Comparison of ENCODE assay signal across 9 cellular contexts in the genomic region with DNA sequence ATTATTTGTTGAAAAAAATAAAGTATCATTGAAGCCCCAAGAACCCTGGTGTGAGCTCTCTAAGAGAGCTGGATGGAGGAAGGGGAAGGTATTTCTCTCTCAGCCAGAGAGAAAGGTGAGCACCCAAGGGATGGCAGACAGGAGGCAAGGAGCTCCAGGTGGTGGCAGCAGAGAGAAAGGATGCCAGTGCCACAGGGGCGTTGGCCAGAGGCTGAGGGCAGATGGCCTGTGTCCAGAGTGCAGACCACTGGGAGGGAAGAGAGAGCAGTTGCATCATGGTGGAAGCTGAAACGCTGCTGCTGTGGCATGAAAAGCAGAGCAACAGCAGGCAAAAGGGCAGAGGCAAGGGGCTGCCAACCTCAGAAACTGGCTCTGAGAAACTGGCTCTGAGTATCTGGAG. TPM values are rescaled to one million over a fixed set of nuclear protein-coding genes. Genes with fewer than 3 reads are reported as not detected.
DNase-seq lines count a peak whose midpoint lies in the region; ATAC-seq and TF ChIP-seq lines count a peak whose summit lies in the region.
"Had no signal": no experiment of that assay in that cellular context is flagged by ENCODE, and none has a peak within 500 bp of the region (broad histone marks: within the 10 kb centered on the region; RNA-seq: fewer than 3 reads in every experiment).

No MANE protein-coding gene starts in this region.

- no peaks in the 10 kb centered on the region for H3K27me3 ChIP-seq in MM.1S (replicated peaks; ENCODE audit: insufficient read depth, low read length)

- H3K9me3 ChIP-seq in MM.1S (replicated peaks; ENCODE audit: insufficient read depth, low read length) = no peaks in the 10 kb centered on the region
- H3K9me3 ChIP-seq: BLaER1 treated with 17β-estradiol and CSF1 and Interleukin-3, amounts not matched to agents 10 nM and 100 nM had no signal

- ATAC-seq in GM21526 (IDR thresholded peaks at IDR 0.05; ENCODE audit: low FRiP score, unreplicated experiment) (no peak), HG03378 (IDR thresholded peaks at IDR 0.05; ENCODE audit: unreplicated experiment) (no peak)

- H3K4me2 ChIP-seq in MM.1S (ENCODE audit: low read depth, low read length) = no peak overlapping the region
- H3K4me2 ChIP-seq: BLaER1 treated with 17β-estradiol and CSF1 and Interleukin-3, amounts not matched to agents 10 nM and 100 nM had no signal

- no peak overlapping the region for H3K27ac ChIP-seq in MM.1S (ENCODE audit: low read length)
- H3K27ac ChIP-seq: BLaER1 treated with 17β-estradiol and CSF1 and Interleukin-3, amounts not matched to agents 10 nM and 100 nM had no signal

- H3K9me3 Mint-ChIP-seq in chondrocyte (ENCODE audit: low read depth) (no peaks in the 10 kb centered on the region), progenitor cell of endocrine pancreas (ENCODE audit: low read depth) (no peaks in the 10 kb centered on the region)

- no peaks in the 10 kb centered on the region for H3K36me3 ChIP-seq in MM.1S (replicated peaks; ENCODE audit: insufficient read depth, low read length)
- H3K36me3 ChIP-seq: BLaER1 treated with 17β-estradiol and CSF1 and Interleukin-3, amounts not matched to agents 10 nM and 100 nM had no signal

- H3K4me1 ChIP-seq in MM.1S (ENCODE audit: low read length) = no peaks in the 10 kb centered on the region
- H3K4me1 ChIP-seq: BLaER1 treated with 17β-estradiol and CSF1 and Interleukin-3, amounts not matched to agents 10 nM and 100 nM had no signal

- no peak overlapping the region for H3K4me3 ChIP-seq in MM.1S (ENCODE audit: low read length)
- H3K4me3 ChIP-seq: BLaER1 treated with 17β-estradiol and CSF1 and Interleukin-3, amounts not matched to agents 10 nM and 100 nM had no signal

- H3K27me3 Mint-ChIP-seq in chondrocyte (ENCODE audit: low read depth) (peaks cover 76% of the 10 kb centered on the region), progenitor cell of endocrine pancreas (peaks cover 19% of the 10 kb centered on the region)

- H3K9ac ChIP-seq in MM.1S (ENCODE audit: low read length) = no peak overlapping the region
- H3K9ac ChIP-seq: BLaER1 treated with 17β-estradiol and CSF1 and Interleukin-3, amounts not matched to agents 10 nM and 100 nM had no signal

- no peak overlapping the region for H2AFZ ChIP-seq in MM.1S (ENCODE audit: low read length)

- no peaks in the 10 kb centered on the region for H4K20me1 ChIP-seq in MM.1S (ENCODE audit: insufficient read depth, low read length)
- H4K20me1 ChIP-seq: BLaER1 treated with 17β-estradiol and CSF1 and Interleukin-3, amounts not matched to agents 10 nM and 100 nM had no signal

- no peaks in the 10 kb centered on the region for H3K9me2 ChIP-seq in MM.1S (replicated peaks; ENCODE audit: insufficient read depth, low read length)

- no peak overlapping the region for H3K27ac Mint-ChIP-seq in chondrocyte (ENCODE audit: unreplicated experiment)
- H3K27ac Mint-ChIP-seq in progenitor cell of endocrine pancreas = no peak overlapping the region

- no peaks in the 10 kb centered on the region for H3K36me3 Mint-ChIP-seq in chondrocyte (ENCODE audit: low read depth)
- no peaks in the 10 kb centered on the region for H3K36me3 Mint-ChIP-seq in progenitor cell of endocrine pancreas (ENCODE audit: insufficient read depth)

- H3K4me1 Mint-ChIP-seq in chondrocyte (ENCODE audit: low read depth) (no peaks in the 10 kb centered on the region), progenitor cell of endocrine pancreas (ENCODE audit: low read depth) (peaks cover 13% of the 10 kb centered on the region)

- DNase-seq in NCI-H345 treated with DMSO at 0.1 percent for 48 hours (lab: John Stamatoyannopoulos, UW; ENCODE audit: unreplicated experiment) (peak; percentile 13), NCI-H345 (lab: John Stamatoyannopoulos, UW) (no peak), MM.1S (peak; percentile 44), chondrocyte (ENCODE audit: low spot score) (no peak), progenitor cell of endocrine pancreas (ENCODE audit: low spot score, unreplicated experiment) (no peak), NOMO-1 (lab: John Stamatoyannopoulos, UW; ENCODE audit: unreplicated experiment in 2 of 2) (no peak)

- H3K79me2 ChIP-seq in MM.1S (ENCODE audit: low read length) = no peaks in the 10 kb centered on the region

- H3K4me3 Mint-ChIP-seq in chondrocyte (ENCODE audit: unreplicated experiment) (no peak overlapping the region), progenitor cell of endocrine pancreas (ENCODE audit: low read depth) (no peak overlapping the region)

- H3F3A ChIP-seq in MM.1S (ENCODE audit: insufficient read depth, low read length) = no peaks in the 10 kb centered on the region

- TF ChIP-seq CTCF in MM.1S (IDR thresholded peaks at IDR 0.05; ENCODE audit: low read length) = peak; percentile 58
- TF ChIP-seq CTCF in chondrocyte (IDR thresholded peaks at IDR 0.05) = peak; percentile 26
- peak; percentile 45 for TF ChIP-seq CTCF in progenitor cell of endocrine pancreas (IDR thresholded peaks at IDR 0.05; ENCODE audit: unreplicated experiment)

RNA-seq across cellular contexts. Expression of gene SPON1, which starts 8.5 kb away (rescaled TPM):
- 0.10 TPM in 1 of 3 replicates, not detected in the others for total RNA-seq in chondrocyte
- total RNA-seq in progenitor cell of endocrine pancreas = 13.3 and 13.7 TPM in 2 replicates

Comparison
In these comparisons a context has a peak if more than half of its experiments do, and no peak if none do; other contexts are left out.
1. DNase-seq: peak in NCI-H345 treated with DMSO at 0.1 percent for 48 hours (single experiment) and MM.1S (single experiment); none in NCI-H345 (single experiment), chondrocyte (single experiment), progenitor cell of endocrine pancreas (single experiment) and NOMO-1 (0 of 2).
2. RNA of gene SPON1, which starts 8.5 kb away (total RNA-seq): 13.3 to 13.7 TPM in progenitor cell of endocrine pancreas; 0.10 TPM in chondrocyte; every median in the first group is over 10 times any median in the second.
3. Peak in every context shown above with its lines, with median percentiles within 50 percentile points of each other: CTCF ChIP-seq.